In genomic region chr7:73866446-73866767, GRCh38 we compare ENCODE assay signal across 2 cellular contexts.
A peak's percentile ranks its signal among the peaks of the same experiment; 100 is the strongest.
TF ChIP-seq lines count a peak whose summit lies in the region.

No MANE protein-coding gene starts in this region.

TF ChIP-seq in IMR-90, 13 proteins besides CTCF, POLR2A, EP300 and RAD21:
- no peak for TF ChIP-seq FOS (IDR thresholded peaks at IDR 0.05; ENCODE audit: low read depth, low read length)
- TF ChIP-seq RFX5 (IDR thresholded peaks at IDR 0.05; ENCODE audit: low read depth, low read length): no peak
- TF ChIP-seq, protein P1, sequence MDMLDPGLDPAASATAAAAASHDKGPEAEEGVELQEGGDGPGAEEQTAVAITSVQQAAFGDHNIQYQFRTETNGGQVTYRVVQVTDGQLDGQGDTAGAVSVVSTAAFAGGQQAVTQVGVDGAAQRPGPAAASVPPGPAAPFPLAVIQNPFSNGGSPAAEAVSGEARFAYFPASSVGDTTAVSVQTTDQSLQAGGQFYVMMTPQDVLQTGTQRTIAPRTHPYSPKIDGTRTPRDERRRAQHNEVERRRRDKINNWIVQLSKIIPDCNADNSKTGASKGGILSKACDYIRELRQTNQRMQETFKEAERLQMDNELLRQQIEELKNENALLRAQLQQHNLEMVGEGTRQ (IDR thresholded peaks at IDR 0.05; ENCODE audit: low read depth, low read length): no peak
- TF ChIP-seq, protein P2, sequence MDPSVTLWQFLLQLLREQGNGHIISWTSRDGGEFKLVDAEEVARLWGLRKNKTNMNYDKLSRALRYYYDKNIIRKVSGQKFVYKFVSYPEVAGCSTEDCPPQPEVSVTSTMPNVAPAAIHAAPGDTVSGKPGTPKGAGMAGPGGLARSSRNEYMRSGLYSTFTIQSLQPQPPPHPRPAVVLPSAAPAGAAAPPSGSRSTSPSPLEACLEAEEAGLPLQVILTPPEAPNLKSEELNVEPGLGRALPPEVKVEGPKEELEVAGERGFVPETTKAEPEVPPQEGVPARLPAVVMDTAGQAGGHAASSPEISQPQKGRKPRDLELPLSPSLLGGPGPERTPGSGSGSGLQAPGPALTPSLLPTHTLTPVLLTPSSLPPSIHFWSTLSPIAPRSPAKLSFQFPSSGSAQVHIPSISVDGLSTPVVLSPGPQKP (IDR thresholded peaks at IDR 0.05; ENCODE audit: borderline replicate concordance, low read depth, low read length): no peak
- TF ChIP-seq CHD1 (IDR thresholded peaks at IDR 0.05; ENCODE audit: low read depth, low read length): no peak
- no peak for TF ChIP-seq MAZ (IDR thresholded peaks at IDR 0.05; ENCODE audit: borderline replicate concordance, low read depth, low read length)
- TF ChIP-seq SMC3 (IDR thresholded peaks at IDR 0.05; ENCODE audit: low read depth, low read length): no peak
- no peak for TF ChIP-seq BHLHE40 (IDR thresholded peaks at IDR 0.05; ENCODE audit: low read depth, low read length)
- no peak for TF ChIP-seq RCOR1 (IDR thresholded peaks at IDR 0.05; ENCODE audit: insufficient replicate concordance, low read length)
- TF ChIP-seq NFE2L2 (IDR thresholded peaks at IDR 0.05; ENCODE audit: low read depth, low read length): no peak
- TF ChIP-seq CEBPB (IDR thresholded peaks at IDR 0.05; ENCODE audit: low read depth, low read length): no peak
- TF ChIP-seq MXI1 (IDR thresholded peaks at IDR 0.05; ENCODE audit: borderline replicate concordance, low read depth, low read length): no peak
- no peak for TF ChIP-seq MAFK (IDR thresholded peaks at IDR 0.05; ENCODE audit: low read depth, low read length)
TF ChIP-seq in IMR-90: peak in this region for 0.

TF ChIP-seq in K562, 482 proteins besides CTCF, POLR2A, EP300 and RAD21:
- TF ChIP-seq, protein P3, sequence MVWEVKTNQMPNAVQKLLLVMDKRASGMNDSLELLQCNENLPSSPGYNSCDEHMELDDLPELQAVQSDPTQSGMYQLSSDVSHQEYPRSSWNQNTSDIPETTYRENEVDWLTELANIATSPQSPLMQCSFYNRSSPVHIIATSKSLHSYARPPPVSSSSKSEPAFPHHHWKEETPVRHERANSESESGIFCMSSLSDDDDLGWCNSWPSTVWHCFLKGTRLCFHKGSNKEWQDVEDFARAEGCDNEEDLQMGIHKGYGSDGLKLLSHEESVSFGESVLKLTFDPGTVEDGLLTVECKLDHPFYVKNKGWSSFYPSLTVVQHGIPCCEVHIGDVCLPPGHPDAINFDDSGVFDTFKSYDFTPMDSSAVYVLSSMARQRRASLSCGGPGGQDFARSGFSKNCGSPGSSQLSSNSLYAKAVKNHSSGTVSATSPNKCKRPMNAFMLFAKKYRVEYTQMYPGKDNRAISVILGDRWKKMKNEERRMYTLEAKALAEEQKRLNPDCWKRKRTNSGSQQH (CRISPR knock-in tag; IDR thresholded peaks at IDR 0.05): 0 out of 2 replicates have a peak, but pooled peaks have one; percentile 10
- peak; percentile 7; the same call in 1 of the 2 replicates for TF ChIP-seq MYBL2 (IDR thresholded peaks at IDR 0.05; ENCODE audit: low read depth)
- TF ChIP-seq MYBL2 (CRISPR knock-in tag; IDR thresholded peaks at IDR 0.05; ENCODE audit: borderline replicate concordance): no peak
- TF ChIP-seq ZKSCAN3 (CRISPR knock-in tag; IDR thresholded peaks at IDR 0.05): no peak
- TF ChIP-seq ZKSCAN8 (CRISPR knock-in tag; IDR thresholded peaks at IDR 0.05): no peak
- TF ChIP-seq MLLT1 (IDR thresholded peaks at IDR 0.05): 0 out of 4 replicates have a peak, but pooled peaks of 1 of the 2 experiments have one; percentile 35
- TF ChIP-seq HDAC3 (IDR thresholded peaks at IDR 0.05; ENCODE audit: borderline replicate concordance, partially characterized antibody): no peak
- TF ChIP-seq ZEB2 (IDR thresholded peaks at IDR 0.05): no peak
- peak in 1 of 2 experiments; percentile 66; a peak in 2 of 4 replicates for TF ChIP-seq HDAC1 (IDR thresholded peaks at IDR 0.05)
- 0 out of 2 replicates have a peak, but pooled peaks have one; percentile 15 for TF ChIP-seq MCM3 (IDR thresholded peaks at IDR 0.05)
- TF ChIP-seq EHMT2 (IDR thresholded peaks at IDR 0.05): peak; percentile 86
- TF ChIP-seq, protein P4, sequence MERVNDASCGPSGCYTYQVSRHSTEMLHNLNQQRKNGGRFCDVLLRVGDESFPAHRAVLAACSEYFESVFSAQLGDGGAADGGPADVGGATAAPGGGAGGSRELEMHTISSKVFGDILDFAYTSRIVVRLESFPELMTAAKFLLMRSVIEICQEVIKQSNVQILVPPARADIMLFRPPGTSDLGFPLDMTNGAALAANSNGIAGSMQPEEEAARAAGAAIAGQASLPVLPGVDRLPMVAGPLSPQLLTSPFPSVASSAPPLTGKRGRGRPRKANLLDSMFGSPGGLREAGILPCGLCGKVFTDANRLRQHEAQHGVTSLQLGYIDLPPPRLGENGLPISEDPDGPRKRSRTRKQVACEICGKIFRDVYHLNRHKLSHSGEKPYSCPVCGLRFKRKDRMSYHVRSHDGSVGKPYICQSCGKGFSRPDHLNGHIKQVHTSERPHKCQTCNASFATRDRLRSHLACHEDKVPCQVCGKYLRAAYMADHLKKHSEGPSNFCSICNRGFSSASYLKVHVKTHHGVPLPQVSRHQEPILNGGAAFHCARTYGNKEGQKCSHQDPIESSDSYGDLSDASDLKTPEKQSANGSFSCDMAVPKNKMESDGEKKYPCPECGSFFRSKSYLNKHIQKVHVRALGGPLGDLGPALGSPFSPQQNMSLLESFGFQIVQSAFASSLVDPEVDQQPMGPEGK (CRISPR knock-in tag; IDR thresholded peaks at IDR 0.05; ENCODE audit: borderline replicate concordance): no peak
- 0 out of 2 replicates have a peak, but pooled peaks have one; percentile 75 for TF ChIP-seq CC2D1A (IDR thresholded peaks at IDR 0.05)
- TF ChIP-seq, protein P5, sequence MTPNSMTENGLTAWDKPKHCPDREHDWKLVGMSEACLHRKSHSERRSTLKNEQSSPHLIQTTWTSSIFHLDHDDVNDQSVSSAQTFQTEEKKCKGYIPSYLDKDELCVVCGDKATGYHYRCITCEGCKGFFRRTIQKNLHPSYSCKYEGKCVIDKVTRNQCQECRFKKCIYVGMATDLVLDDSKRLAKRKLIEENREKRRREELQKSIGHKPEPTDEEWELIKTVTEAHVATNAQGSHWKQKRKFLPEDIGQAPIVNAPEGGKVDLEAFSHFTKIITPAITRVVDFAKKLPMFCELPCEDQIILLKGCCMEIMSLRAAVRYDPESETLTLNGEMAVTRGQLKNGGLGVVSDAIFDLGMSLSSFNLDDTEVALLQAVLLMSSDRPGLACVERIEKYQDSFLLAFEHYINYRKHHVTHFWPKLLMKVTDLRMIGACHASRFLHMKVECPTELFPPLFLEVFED (CRISPR knock-in tag; conservative IDR thresholded peaks at IDR 0.05): peak; percentile 77; the same call in 1 of the 2 replicates
- 0 out of 2 replicates have a peak, but pooled peaks have one; percentile 26 for TF ChIP-seq MTA1 (IDR thresholded peaks at IDR 0.05; ENCODE audit: borderline replicate concordance)
- TF ChIP-seq TSC22D4 (tag; IDR thresholded peaks at IDR 0.05): peak; percentile 70; the same call in 1 of the 2 replicates
- TF ChIP-seq GTF2E2 (tag; IDR thresholded peaks at IDR 0.05): no peak
- peak; percentile 83 for TF ChIP-seq ELF4 (CRISPR knock-in tag; IDR thresholded peaks at IDR 0.05)
- TF ChIP-seq YBX1 (IDR thresholded peaks at IDR 0.05): peak; percentile 24; the same call in 1 of the 2 replicates
- peak; percentile 53 for TF ChIP-seq ARHGAP35 (IDR thresholded peaks at IDR 0.05; ENCODE audit: partially characterized antibody)
- TF ChIP-seq ZBTB26 (CRISPR knock-in tag; IDR thresholded peaks at IDR 0.05): peak; percentile 84; the same call in 1 of the 2 replicates
- peak; percentile 43; a peak in 1 of 4 replicates for TF ChIP-seq KDM1A (IDR thresholded peaks at IDR 0.05)
- TF ChIP-seq ATF4 (CRISPR knock-in tag; IDR thresholded peaks at IDR 0.05): no peak
